Comparison of ENCODE assay signal across 18 cellular contexts in the genomic region with DNA sequence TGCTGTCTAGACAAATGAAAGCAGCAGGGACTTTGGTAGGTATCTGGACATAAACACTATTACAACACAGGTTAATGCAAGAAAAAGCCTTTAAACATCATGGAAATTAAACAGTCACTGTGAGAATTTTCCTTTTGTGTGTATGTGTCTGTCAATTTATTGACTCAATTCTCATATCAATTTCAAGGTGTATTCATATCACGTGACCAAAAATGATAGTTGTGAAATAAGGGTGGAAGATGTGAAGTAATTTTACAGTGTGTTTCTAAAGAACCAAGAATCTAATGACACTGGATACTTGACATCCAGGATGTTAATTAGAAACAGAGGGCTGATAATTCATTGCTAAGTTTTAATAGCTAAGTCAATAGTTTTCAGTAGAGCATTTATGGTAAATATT.
A peak's percentile ranks its signal among the peaks of the same experiment; 100 is the strongest.
DNase-seq lines count a peak whose midpoint lies in the region; ATAC-seq, FAIRE-seq and TF ChIP-seq lines count a peak whose summit lies in the region.
"Had no signal": no experiment of that assay in that cellular context is flagged by ENCODE, and none has a peak within 500 bp of the region (broad histone marks: within the 10 kb centered on the region; RNA-seq: fewer than 3 reads in every experiment).

No MANE protein-coding gene starts in this region.

- H3K36me3 ChIP-seq in OCI-LY1 (ENCODE audit: insufficient read depth, low read length) (no peaks in the 10 kb centered on the region), bronchial epithelial cell (ENCODE audit: control insufficient read depth, insufficient read depth, low read length) (no peaks in the 10 kb centered on the region)

- H4K20me1 ChIP-seq in OCI-LY1 (ENCODE audit: insufficient read depth, low read length), result no peaks in the 10 kb centered on the region

- no peaks in the 10 kb centered on the region for H3K27me3 ChIP-seq in OCI-LY1 (ENCODE audit: insufficient read depth, low read length)
- no peaks in the 10 kb centered on the region for H3K27me3 ChIP-seq in bronchial epithelial cell (ENCODE audit: control insufficient read depth, insufficient read depth, low read length)

- peak overlapping the region; percentile 21 for H3K27ac Mint-ChIP-seq in stimulated activated naive CD8-positive, alpha-beta T cell treated with anti-CD3 and anti-CD28 coated beads, Interleukin-15, Interleukin-2, amounts not matched to agents 100 ng/mL and 50 ng/mL, for 24 hours

- no peaks in the 10 kb centered on the region for H3K9me3 ChIP-seq in OCI-LY1 (ENCODE audit: low read length)

- H3K9ac ChIP-seq in OCI-LY1 (ENCODE audit: low read length), result peak overlapping the region; percentile 3; the same call in 1 of the 2 replicates

- H3K4me3 Mint-ChIP-seq in stimulated activated naive CD8-positive, alpha-beta T cell treated with anti-CD3 and anti-CD28 coated beads, Interleukin-15, Interleukin-2, amounts not matched to agents 100 ng/mL and 50 ng/mL, for 24 hours, result no peak overlapping the region

- no peak overlapping the region for H2AFZ ChIP-seq in OCI-LY1 (ENCODE audit: low read length)

- no peak for TF ChIP-seq CTCF in OCI-LY1 (IDR thresholded peaks at IDR 0.05; ENCODE audit: low read length)
- no peak for TF ChIP-seq CTCF in bronchial epithelial cell (IDR thresholded peaks at IDR 0.05; ENCODE audit: insufficient read depth, low read length, severe bottlenecking)

- peaks cover 52% of the 10 kb centered on the region for H3K4me1 Mint-ChIP-seq in stimulated activated naive CD8-positive, alpha-beta T cell treated with anti-CD3 and anti-CD28 coated beads, Interleukin-15, Interleukin-2, amounts not matched to agents 100 ng/mL and 50 ng/mL, for 24 hours (ENCODE audit: low read depth)

- no peaks in the 10 kb centered on the region for H3K9me2 ChIP-seq in OCI-LY1 (ENCODE audit: low read depth, low read length)

- H3K4me1 ChIP-seq in OCI-LY1 (ENCODE audit: insufficient read depth, low read length, severe bottlenecking), result peaks cover 75% of the 10 kb centered on the region

- ATAC-seq in stimulated activated naive CD8-positive, alpha-beta T cell treated with anti-CD3 and anti-CD28 coated beads, Interleukin-15, Interleukin-2, amounts not matched to agents 100 U/mL and 50 U/mL, for 24 hours, result no peak
- ATAC-seq in GM18502 (IDR thresholded peaks at IDR 0.05; ENCODE audit: poor library complexity, unreplicated experiment), result no peak
- ATAC-seq: Panc1 had no signal

- FAIRE-seq in bronchial epithelial cell (lab: Jason Lieb, UNC), result no peak

- no peaks in the 10 kb centered on the region for H3F3A ChIP-seq in OCI-LY1 (ENCODE audit: insufficient read depth, low read length)

- H3K79me2 ChIP-seq in OCI-LY1 (ENCODE audit: insufficient read depth, low read length), result peaks cover 11% of the 10 kb centered on the region; the same call in 1 of the 2 replicates

- H3K27ac ChIP-seq in OCI-LY1 (ENCODE audit: low read depth, low read length, poor library complexity, severe bottlenecking), result peak overlapping the region; percentile 54

- peaks cover 13% of the 10 kb centered on the region for H3K36me3 Mint-ChIP-seq in stimulated activated naive CD8-positive, alpha-beta T cell treated with anti-CD3 and anti-CD28 coated beads, Interleukin-15, Interleukin-2, amounts not matched to agents 100 ng/mL and 50 ng/mL, for 24 hours (ENCODE audit: low read depth)

- DNase-seq in stimulated activated naive CD8-positive, alpha-beta T cell treated with anti-CD3 and anti-CD28 coated beads, Interleukin-15, Interleukin-2, amounts not matched to agents 100 U/mL and 50 U/mL, for 24 hours, result no peak
- peak; percentile 44 for DNase-seq in bronchial epithelial cell (ENCODE audit: low read depth)
- no peak for DNase-seq in hepatic stellate cell (ENCODE audit: low spot score)
- DNase-seq in dermis blood vessel endothelial cell, result no peak
- DNase-seq: COR-L47; DMS153; EL; H7; NCI-H1105 treated with DMSO at 0.1 percent for 48 hours; NCI-H1694 treated with DMSO at 0.1 percent for 48 hours; NCI-H2107; NCI-H345; NCI-H526; NK-92 treated with Interleukin-12 subunit alpha and Interleukin-12 subunit beta, amount 100 ng/mL, for 24 hours had no signal

- H3K4me3 ChIP-seq in OCI-LY1 (ENCODE audit: low read depth, low read length, poor library complexity, severe bottlenecking) (no peak overlapping the region), bronchial epithelial cell (ENCODE audit: low read depth, low read length) (no peak overlapping the region)

- no peaks in the 10 kb centered on the region for H3K27me3 Mint-ChIP-seq in stimulated activated naive CD8-positive, alpha-beta T cell treated with anti-CD3 and anti-CD28 coated beads, Interleukin-15, Interleukin-2, amounts not matched to agents 100 ng/mL and 50 ng/mL, for 24 hours

- H3K9me3 Mint-ChIP-seq in stimulated activated naive CD8-positive, alpha-beta T cell treated with anti-CD3 and anti-CD28 coated beads, Interleukin-15, Interleukin-2, amounts not matched to agents 100 ng/mL and 50 ng/mL, for 24 hours, result no peaks in the 10 kb centered on the region

- peak overlapping the region; percentile 21; the same call in 1 of the 2 replicates for H3K4me2 ChIP-seq in OCI-LY1 (ENCODE audit: low read length)
